19 cellular contexts compared by ENCODE assay signal in genomic region chr7:82343-83155, GRCh38.
DNase-seq lines count a peak whose midpoint lies in the region; ATAC-seq and TF ChIP-seq lines count a peak whose summit lies in the region.
"Had no signal": no experiment of that assay in that cellular context is flagged by ENCODE, and none has a peak within 500 bp of the region (broad histone marks: within the 10 kb centered on the region; RNA-seq: fewer than 3 reads in every experiment).

No MANE protein-coding gene starts in this region.

- no peaks in the 10 kb centered on the region for H3F3A ChIP-seq in neural progenitor cell (ENCODE audit: low read depth)

- peak; percentile 76 for ATAC-seq in HCT116

- peak overlapping the region; percentile 84 for H3K9ac ChIP-seq in BLaER1
- H3K9ac ChIP-seq in HCT116 (ENCODE audit: low read length), result no peak overlapping the region
- no peak overlapping the region for H3K9ac ChIP-seq in endodermal cell (ENCODE audit: extremely low read depth, low read length, poor library complexity, severe bottlenecking)
- no peak overlapping the region for H3K9ac ChIP-seq in neural progenitor cell

- WGBS in endodermal cell (ENCODE audit: insufficient coverage in 1 of 2, insufficient read length in 1 of 2), 2 experiments, result 83 to 90% methylated on average over 19 to 35 of the region's 35 CpGs

- TF ChIP-seq RAD21 in HCT116 (IDR thresholded peaks at IDR 0.05; ENCODE audit: low read depth), result no peak

- no peaks in the 10 kb centered on the region for H3K9me2 ChIP-seq in HCT116 (ENCODE audit: insufficient read depth)

- peaks cover 6% of the 10 kb centered on the region for H3K27me3 Mint-ChIP-seq in endodermal cell (ENCODE audit: insufficient read depth)
- H3K27me3 Mint-ChIP-seq in neural progenitor cell (ENCODE audit: insufficient read depth, low read depth), result peaks cover 20% of the 10 kb centered on the region
- H3K27me3 Mint-ChIP-seq: CD4-positive, alpha-beta T cell had no signal

- no TSS peak for BruUV-seq in HCT116 (replicated peaks; lab: Mats Ljungman, UMichigan)

- H3K36me3 ChIP-seq in BLaER1 (no peaks in the 10 kb centered on the region), HCT116 (ENCODE audit: control insufficient read depth in 1 of 2, insufficient read depth in 2 of 2, low read length in 2 of 2) (no peaks in the 10 kb centered on the region), endodermal cell (ENCODE audit: control insufficient read depth, insufficient read depth, low read length) (no peaks in the 10 kb centered on the region), neural progenitor cell (no peaks in the 10 kb centered on the region)
- H3K36me3 ChIP-seq: ascending aorta, colonic mucosa, left ventricle myocardium inferior, tibial artery had no signal

- no peak for TF ChIP-seq POLR2A in HCT116 (IDR thresholded peaks at IDR 0.05; ENCODE audit: borderline replicate concordance, extremely low read depth, insufficient read depth, insufficient read length)

- no peak overlapping the region for H3K27ac Mint-ChIP-seq in endodermal cell
- H3K27ac Mint-ChIP-seq in neural progenitor cell, result peak overlapping the region; percentile 94
- H3K27ac Mint-ChIP-seq: activated naive CD4-positive, alpha-beta T cell treated with anti-CD3 and anti-CD28 coated beads, Interleukin-2, amount 10 ng/mL, durations not matched to agents 7 days and 5 days; CD4-positive, alpha-beta T cell; progenitor cell of endocrine pancreas had no signal

- H3K4me3 ChIP-seq in BLaER1 (peak overlapping the region; percentile 71), HCT116 (replicated peaks in 1 of 2; ENCODE audit: low read depth in 1 of 2, low read length in 2 of 2) (no peak overlapping the region), endodermal cell (ENCODE audit: low read length) (no peak overlapping the region), neural progenitor cell (no peak overlapping the region)
- H3K4me3 ChIP-seq: ascending aorta, colonic mucosa, left ventricle myocardium inferior, tibial artery had no signal

- intact Hi-C loops in HCT116 (cut with micrococcal nuclease), result no loop called here

- no peak for DNase-seq in HCT116 (ENCODE audit: low read depth, low spot score)
- peak; percentile 85 for DNase-seq in endodermal cell
- peak; percentile 29 for DNase-seq in neural progenitor cell (ENCODE audit: low spot score)
- no peak for DNase-seq in NCI-H1417 treated with DMSO at 0.1 percent for 48 hours (lab: John Stamatoyannopoulos, UW)
- DNase-seq in SK-N-DZ (ENCODE audit: low spot score), result no peak
- DNase-seq in stimulated activated CD4-positive, alpha-beta T cell treated with anti-CD3 and anti-CD28 coated beads, Interleukin-4, amount 100 ng/mL, for 24 hours, result no peak
- no peak for DNase-seq in NCI-H1694 treated with DMSO at 0.1 percent for 48 hours (lab: John Stamatoyannopoulos, UW)
- DNase-seq: activated naive CD4-positive, alpha-beta T cell treated with anti-CD3 and anti-CD28 coated beads, Interleukin-2, amount 10 ng/mL, durations not matched to agents 7 days and 5 days; CD4-positive, alpha-beta T cell; colonic mucosa; foreskin fibroblast; left ventricle myocardium inferior; NCI-H1436; NCI-H2227 treated with DMSO at 0.1 percent for 48 hours; NCI-H82 had no signal

- H3K9me3 Mint-ChIP-seq in endodermal cell, result no peaks in the 10 kb centered on the region
- H3K9me3 Mint-ChIP-seq in neural progenitor cell, result no peaks in the 10 kb centered on the region
- H3K9me3 Mint-ChIP-seq: activated naive CD4-positive, alpha-beta T cell treated with anti-CD3 and anti-CD28 coated beads, Interleukin-2, amount 10 ng/mL, durations not matched to agents 7 days and 5 days; CD4-positive, alpha-beta T cell had no signal

- CTCF ChIA-PET in HCT116 (lab: Charles Lee), result interaction anchor here (1.1 kb wide), 1 partner anchor 14 kb away, joined by 3 read pairs; no protein-coding TSS in a partner anchor

- H2AFZ ChIP-seq in HCT116 (ENCODE audit: low read depth, low read length, poor library complexity, severe bottlenecking) (no peak overlapping the region), neural progenitor cell (replicated peaks) (peak overlapping the region; percentile 34)

- POLR2A ChIA-PET in HCT116 (lab: Charles Lee), result no interaction called here

- no peak for TF ChIP-seq CTCF in HCT116 (IDR thresholded peaks at IDR 0.05 in 2 of 3, conservative IDR thresholded peaks at IDR 0.05 in 1 of 3; ENCODE audit: borderline replicate concordance in 1 of 3, insufficient read depth in 1 of 3, low read depth in 2 of 3, low read length in 2 of 3)
- peak; percentile 15 for TF ChIP-seq CTCF in endodermal cell (conservative IDR thresholded peaks at IDR 0.05)
- TF ChIP-seq CTCF in neural progenitor cell (IDR thresholded peaks at IDR 0.05), result no peak

- H3K27me3 ChIP-seq in BLaER1, result no peaks in the 10 kb centered on the region
- peaks cover 15% of the 10 kb centered on the region; the same call in 1 of the 2 replicates for H3K27me3 ChIP-seq in HCT116 (ENCODE audit: insufficient read depth, low read length)
- no peaks in the 10 kb centered on the region for H3K27me3 ChIP-seq in endodermal cell (ENCODE audit: control insufficient read depth, insufficient read depth, low read length, poor library complexity, severe bottlenecking)
- H3K27me3 ChIP-seq in neural progenitor cell, result no peaks in the 10 kb centered on the region
- H3K27me3 ChIP-seq: ascending aorta, colonic mucosa, tibial artery had no signal

- H3K4me1 ChIP-seq in BLaER1 (peaks cover 89% of the 10 kb centered on the region), HCT116 (ENCODE audit: control insufficient read depth in 1 of 2, insufficient read depth in 2 of 2, low read length in 2 of 2) (peaks cover 14 to 20% of the 10 kb centered on the region in 2 experiments; a peak in 3 of 4 replicates), endodermal cell (ENCODE audit: control insufficient read depth, insufficient read depth, low read length) (no peaks in the 10 kb centered on the region), neural progenitor cell (peaks cover 15% of the 10 kb centered on the region)
- H3K4me1 ChIP-seq: ascending aorta, colonic mucosa had no signal

- RAD21 ChIA-PET in HCT116 (lab: Charles Lee; ENCODE audit: low non-redundant PET in 1 of 2, low total read pairs in 2 of 2, uncharacterized antibody in 2 of 2, unreplicated experiment in 2 of 2), result no interaction called here

- no peak overlapping the region for H3K4me3 Mint-ChIP-seq in endodermal cell
- peak overlapping the region; percentile 13 for H3K4me3 Mint-ChIP-seq in neural progenitor cell
- H3K4me3 Mint-ChIP-seq: activated naive CD4-positive, alpha-beta T cell treated with anti-CD3 and anti-CD28 coated beads, Interleukin-2, amount 10 ng/mL, durations not matched to agents 7 days and 5 days; CD4-positive, alpha-beta T cell had no signal

- H3K4me2 ChIP-seq in BLaER1 (peak overlapping the region; percentile 96), HCT116 (ENCODE audit: low read length) (no peak overlapping the region), neural progenitor cell (no peak overlapping the region)

- H3K9me3 ChIP-seq in BLaER1, result no peaks in the 10 kb centered on the region
- no peaks in the 10 kb centered on the region for H3K9me3 ChIP-seq in HCT116 (ENCODE audit: control insufficient read depth in 1 of 2, insufficient read depth in 1 of 2, low read depth in 1 of 2, low read length in 2 of 2)
- no peaks in the 10 kb centered on the region for H3K9me3 ChIP-seq in endodermal cell (ENCODE audit: control insufficient read depth, low read length)
- H3K9me3 ChIP-seq in neural progenitor cell (ENCODE audit: low read depth), result no peaks in the 10 kb centered on the region
- H3K9me3 ChIP-seq: ascending aorta, colonic mucosa, left ventricle myocardium inferior, tibial artery had no signal

- no peaks in the 10 kb centered on the region for H3K79me2 ChIP-seq in HCT116 (ENCODE audit: insufficient read depth, low read length)
- H3K79me2 ChIP-seq in neural progenitor cell (ENCODE audit: low read depth), result no peaks in the 10 kb centered on the region

- no peaks in the 10 kb centered on the region for H3K36me3 Mint-ChIP-seq in endodermal cell (ENCODE audit: low read depth)
- no peaks in the 10 kb centered on the region for H3K36me3 Mint-ChIP-seq in neural progenitor cell
- H3K36me3 Mint-ChIP-seq: activated naive CD4-positive, alpha-beta T cell treated with anti-CD3 and anti-CD28 coated beads, Interleukin-2, amount 10 ng/mL, durations not matched to agents 7 days and 5 days had no signal

- no peaks in the 10 kb centered on the region for H4K20me1 ChIP-seq in BLaER1
- H4K20me1 ChIP-seq in HCT116 (ENCODE audit: insufficient read depth), result no peaks in the 10 kb centered on the region
- H4K20me1 ChIP-seq in neural progenitor cell (ENCODE audit: low read depth), result no peaks in the 10 kb centered on the region

- H3K4me1 Mint-ChIP-seq in endodermal cell (peaks cover 22% of the 10 kb centered on the region), neural progenitor cell (peaks cover 44% of the 10 kb centered on the region)
- H3K4me1 Mint-ChIP-seq: activated naive CD4-positive, alpha-beta T cell treated with anti-CD3 and anti-CD28 coated beads, Interleukin-2, amount 10 ng/mL, durations not matched to agents 7 days and 5 days had no signal

- H3K27ac ChIP-seq in BLaER1 (peak overlapping the region; percentile 90), HCT116 (ENCODE audit: low read depth, low read length) (no peak overlapping the region), endodermal cell (ENCODE audit: low read depth, low read length) (no peak overlapping the region), neural progenitor cell (no peak overlapping the region)
- H3K27ac ChIP-seq: ascending aorta, colonic mucosa, left ventricle myocardium inferior, tibial artery had no signal

TF ChIP-seq in HCT116, 20 proteins besides CTCF, POLR2A, EP300 and RAD21:
- TF ChIP-seq CBX3 (IDR thresholded peaks at IDR 0.05; ENCODE audit: low read depth), result no peak
- no peak for TF ChIP-seq MAX (IDR thresholded peaks at IDR 0.05)
- TF ChIP-seq ATF3 (IDR thresholded peaks at IDR 0.05), result no peak
- TF ChIP-seq YY1 (IDR thresholded peaks at IDR 0.05; ENCODE audit: extremely low read depth, insufficient replicate concordance, low read depth, low read length), result no peak
- no peak for TF ChIP-seq SRF (IDR thresholded peaks at IDR 0.05; ENCODE audit: low read depth)

Comparison
In these comparisons a context has a peak if more than half of its experiments do, and no peak if none do; other contexts are left out.
1. DNase-seq: peak in endodermal cell (single experiment) and neural progenitor cell (single experiment); none in HCT116 (single experiment), NCI-H1417 treated with DMSO at 0.1 percent for 48 hours (single experiment), SK-N-DZ (single experiment), stimulated activated CD4-positive, alpha-beta T cell treated with anti-CD3 and anti-CD28 coated beads, Interleukin-4, amount 100 ng/mL, for 24 hours (single experiment) and NCI-H1694 treated with DMSO at 0.1 percent for 48 hours (single experiment).